ENCODE assay signal across 8 cellular contexts in genomic region chr2:47903781-47904447, GRCh38. TPM values are rescaled to one million over a fixed set of nuclear protein-coding genes. Genes with fewer than 3 reads are reported as not detected.
A peak's percentile ranks its signal among the peaks of the same experiment; 100 is the strongest.
DNase-seq lines count a peak whose midpoint lies in the region; ATAC-seq, FAIRE-seq and TF ChIP-seq lines count a peak whose summit lies in the region.

No MANE protein-coding gene starts in this region.

- H3K4me3 Mint-ChIP-seq in T-cell: peak overlapping the region; percentile 93 to 96 (median 93)

- FAIRE-seq in GM12892 (lab: Jason Lieb, UNC): no peak

- TF ChIP-seq EP300 in sigmoid colon (IDR thresholded peaks at IDR 0.05): no peak

- no peak for TF ChIP-seq CTCF in sigmoid colon (IDR thresholded peaks at IDR 0.05)

- H3K27ac ChIP-seq in sigmoid colon: peak overlapping the region; percentile 98 to 100 (median 100)

- H3K27me3 Mint-ChIP-seq in T-cell: no peaks in the 10 kb centered on the region

- peak overlapping the region; percentile 87 to 92 for H3K27ac Mint-ChIP-seq in T-cell

- CTCF ChIA-PET in T-cell (lab: Charles Lee): interaction anchor here in 1 of 2 donors (0.6 to 1.7 kb wide), 2 partner anchors 33 to 198 kb away, joined by 3 to 4 read pairs; no protein-coding TSS in a partner anchor

- TF ChIP-seq POLR2A in GM12892 (IDR thresholded peaks at IDR 0.05; ENCODE audit: low read depth, low read length) (no peak), sigmoid colon (IDR thresholded peaks at IDR 0.05) (no peak)

- ATAC-seq in T-cell (replicated peaks in 1 of 4): no peak
- ATAC-seq in GM19351 (IDR thresholded peaks at IDR 0.05; ENCODE audit: unreplicated experiment): no peak
- ATAC-seq in GM21360 (IDR thresholded peaks at IDR 0.05; ENCODE audit: unreplicated experiment): no peak

- H3K27me3 ChIP-seq in sigmoid colon: no peaks in the 10 kb centered on the region

- intact Hi-C loops in sigmoid colon (cut with DNase I): no loop called here

- H3K4me1 ChIP-seq in sigmoid colon: peaks cover 0 to 42% (median 36%) of the 10 kb centered on the region in 4 donors

- no peaks in the 10 kb centered on the region for H3K9me3 ChIP-seq in sigmoid colon

- DNase-seq in GM12892 (ENCODE audit: insufficient read length) (peak; percentile 9), T-cell (no peak), fibroblast of peridontal ligament (ENCODE audit: extremely low read depth) (peak; percentile 31), sigmoid colon (no peak), SK-N-DZ (ENCODE audit: low spot score) (no peak), MV-4-11 (lab: John Stamatoyannopoulos, UW) (no peak)

- peak overlapping the region; percentile 73 to 97 (median 86) for H3K4me3 ChIP-seq in sigmoid colon

- no peaks in the 10 kb centered on the region for H3K36me3 Mint-ChIP-seq in T-cell

- H3K4me1 Mint-ChIP-seq in T-cell: peaks cover 54 to 61% (median 54%) of the 10 kb centered on the region in 3 donors

- 1 to 3% methylated on average over 9 of the region's 9 CpGs for WGBS in sigmoid colon, 2 donors

- no peaks in the 10 kb centered on the region for H3K36me3 ChIP-seq in sigmoid colon

- H3K9me3 Mint-ChIP-seq in T-cell: no peaks in the 10 kb centered on the region

- POLR2A ChIA-PET in T-cell (lab: Charles Lee): interaction anchor here (0.5 to 1.6 kb wide), 4 partner anchors 15 to 421 kb away, joined by 3 to 7 read pairs (median 5); no protein-coding TSS in a partner anchor

RNA-seq across cellular contexts. Expression of gene FBXO11, which starts 2.4 kb away (rescaled TPM):
- polyA plus RNA-seq in GM12892 (2012; ENCODE audit: missing spikeins): 24.0 TPM
- 10 to 100 TPM; 70.2 to 90.0 (median 74.6) TPM for total RNA-seq in T-cell
- 10 to 100 TPM; 43.8 to 71.7 (median 49.6) TPM for total RNA-seq in sigmoid colon
- polyA plus RNA-seq in sigmoid colon: 10 to 100 TPM; 13.4 to 23.4 (median 13.8) TPM
- polyA plus RNA-seq in SK-N-DZ (2014; cell fraction: cytosol; rRNA removed): 25.0 and 27.3 TPM in 2 replicates
- 42.0 and 46.7 TPM in 2 replicates for polyA plus RNA-seq in SK-N-DZ (2014; cell fraction: nucleus; rRNA removed)

Comparison
In these comparisons a context has a peak if more than half of its experiments do, and no peak if none do; other contexts are left out.
1. DNase-seq: peak in GM12892 (single experiment) and fibroblast of peridontal ligament (single experiment); none in T-cell (0 of 34), sigmoid colon (single experiment), SK-N-DZ (single experiment) and MV-4-11 (single experiment).